Comparison of ENCODE assay signal across 21 cellular contexts in genomic region chr12:109553471-109553870, GRCh38.
"Had no signal": no experiment of that assay in that cellular context is flagged by ENCODE, and none has a peak within 500 bp of the region (broad histone marks: within the 10 kb centered on the region; RNA-seq: fewer than 3 reads in every experiment).

No MANE protein-coding gene starts in this region.

- H3K9me3 ChIP-seq: breast epithelium, gastrocnemius medialis, tibial nerve, vagina had no signal

- H3K4me3 Mint-ChIP-seq: activated naive CD8-positive, alpha-beta T cell treated with anti-CD3 and anti-CD28 coated beads for 36 hours; activated T-helper 1 cell treated with anti-CD3 and anti-CD28 coated beads, Interleukin-12 subunit alpha, Interleukin-12 subunit beta, Interleukin-2, Interleukin-4 antibody, amounts not matched to agents 30 ng/mL and 10 ng/mL and 1 ng/mL, durations not matched to agents 14 hours and 24 hours and 36 hours; effector memory CD8-positive, alpha-beta T cell; natural killer cell had no signal

- ATAC-seq: effector memory CD8-positive, alpha-beta T cell; gastrocnemius medialis; left ventricle myocardium superior; natural killer cell; right cardiac atrium had no signal

- H3K9me3 Mint-ChIP-seq: activated naive CD8-positive, alpha-beta T cell treated with anti-CD3 and anti-CD28 coated beads for 36 hours; activated T-helper 1 cell treated with anti-CD3 and anti-CD28 coated beads, Interleukin-12 subunit alpha, Interleukin-12 subunit beta, Interleukin-2, Interleukin-4 antibody, amounts not matched to agents 30 ng/mL and 10 ng/mL and 1 ng/mL, durations not matched to agents 14 hours and 24 hours and 36 hours; effector memory CD8-positive, alpha-beta T cell; natural killer cell had no signal

- H3K4me1 ChIP-seq: breast epithelium, gastrocnemius medialis, tibial nerve, vagina had no signal

- H3K27ac ChIP-seq: breast epithelium, epithelial cell of prostate, gastrocnemius medialis, skin epidermis, tibial nerve, vagina had no signal

- H3K4me1 Mint-ChIP-seq: activated naive CD8-positive, alpha-beta T cell treated with anti-CD3 and anti-CD28 coated beads for 36 hours had no signal

- H3K27me3 ChIP-seq: vagina had no signal

- H3K36me3 ChIP-seq: breast epithelium, vagina had no signal

- H3K36me3 Mint-ChIP-seq: activated naive CD8-positive, alpha-beta T cell treated with anti-CD3 and anti-CD28 coated beads for 36 hours; natural killer cell had no signal

- DNase-seq: activated CD4-positive, alpha-beta T cell treated with anti-CD3 and anti-CD28 coated beads, Interleukin-2, amount 50 U/mL, for 1 hour; activated CD8-positive, alpha-beta memory T cell treated with anti-CD3 and anti-CD28 coated beads for 24 hours; activated naive CD8-positive, alpha-beta T cell treated with anti-CD3 and anti-CD28 coated beads for 36 hours; dermis blood vessel endothelial cell; effector memory CD8-positive, alpha-beta T cell; gastrocnemius medialis; hippocampal formation; left ventricle myocardium superior; mesendoderm; natural killer cell; occipital lobe; stimulated activated CD4-positive, alpha-beta T cell treated with anti-CD3 and anti-CD28 coated beads, Interleukin-15, amount 100 ng/mL, for 24 hours; stimulated activated CD4-positive, alpha-beta T cell treated with anti-CD3 and anti-CD28 coated beads, Interleukin-4, amount 100 ng/mL, for 1 hour; stimulated activated naive CD4-positive, alpha-beta T cell treated with Interleukin-2 at 50 U/mL for 16 hours had no signal

- H3K4me3 ChIP-seq: breast epithelium, gastrocnemius medialis, skin epidermis, tibial nerve, vagina had no signal

- H3K27ac Mint-ChIP-seq: activated naive CD8-positive, alpha-beta T cell treated with anti-CD3 and anti-CD28 coated beads for 36 hours; activated T-helper 1 cell treated with anti-CD3 and anti-CD28 coated beads, Interleukin-12 subunit alpha, Interleukin-12 subunit beta, Interleukin-2, Interleukin-4 antibody, amounts not matched to agents 30 ng/mL and 10 ng/mL and 1 ng/mL, durations not matched to agents 14 hours and 24 hours and 36 hours; natural killer cell had no signal
